In genomic region chr3:141405581-141405980, GRCh38 we compare ENCODE assay signal across 12 cellular contexts. TPM values are rescaled to one million over a fixed set of nuclear protein-coding genes. Genes with fewer than 3 reads are reported as not detected.
DNase-seq lines count a peak whose midpoint lies in the region; ATAC-seq and TF ChIP-seq lines count a peak whose summit lies in the region.
"Had no signal": no experiment of that assay in that cellular context is flagged by ENCODE, and none has a peak within 500 bp of the region (broad histone marks: within the 10 kb centered on the region; RNA-seq: fewer than 3 reads in every experiment).

No MANE protein-coding gene starts in this region.

- WGBS in esophagus squamous epithelium, 2 donors, result 86 to 93% methylated on average over 4 of the region's 4 CpGs

- no peaks in the 10 kb centered on the region for H3K9me3 Mint-ChIP-seq in activated CD4-positive, alpha-beta memory T cell treated with anti-CD3 and anti-CD28 coated beads for 36 hours
- H3K9me3 Mint-ChIP-seq in activated CD4-positive, alpha-beta memory T cell treated with anti-CD3 and anti-CD28 coated beads, Interleukin-2, amount 10 ng/mL, durations not matched to agents 7 days and 5 days, result no peaks in the 10 kb centered on the region

- peak overlapping the region; percentile 93 for H3K4me2 ChIP-seq in skeletal muscle satellite cell (ENCODE audit: low read length)

- intact Hi-C loops in activated CD4-positive, alpha-beta memory T cell treated with anti-CD3 and anti-CD28 coated beads for 36 hours (cut with micrococcal nuclease), result no loop called here
- intact Hi-C loops in esophagus squamous epithelium (cut with DNase I), result no loop called here

- POLR2A ChIA-PET in activated CD4-positive, alpha-beta memory T cell treated with anti-CD3 and anti-CD28 coated beads for 36 hours (lab: Charles Lee), result interaction anchor here (1.5 to 3.6 kb wide), 6 partner anchors 7 to 26 kb away, joined by 3 to 20 read pairs (median 7); no protein-coding TSS in a partner anchor
- POLR2A ChIA-PET in activated CD4-positive, alpha-beta memory T cell treated with anti-CD3 and anti-CD28 coated beads, Interleukin-2, amount 10 ng/mL, durations not matched to agents 7 days and 5 days (lab: Charles Lee), result interaction anchor here (2.7 to 15.6 kb wide), 2 partner anchors 22 to 36 kb away, joined by 7 to 320 read pairs; no protein-coding TSS in a partner anchor

- no peaks in the 10 kb centered on the region for H3K27me3 Mint-ChIP-seq in activated CD4-positive, alpha-beta memory T cell treated with anti-CD3 and anti-CD28 coated beads for 36 hours
- H3K27me3 Mint-ChIP-seq in activated CD4-positive, alpha-beta memory T cell treated with anti-CD3 and anti-CD28 coated beads, Interleukin-2, amount 10 ng/mL, durations not matched to agents 7 days and 5 days, result no peaks in the 10 kb centered on the region

- H3K27ac ChIP-seq in SJSA1, result peak overlapping the region; percentile 87
- peak overlapping the region in 3 of 4 donors; percentile 71 to 97 (median 93) for H3K27ac ChIP-seq in esophagus squamous epithelium

- no peak for TF ChIP-seq CTCF in esophagus squamous epithelium (IDR thresholded peaks at IDR 0.05)

- peaks cover 56% of the 10 kb centered on the region for H3K36me3 ChIP-seq in SJSA1
- H3K36me3 ChIP-seq in esophagus squamous epithelium, result peaks cover 0 to 54% (median 0%) of the 10 kb centered on the region in 3 donors
- peaks cover 55% of the 10 kb centered on the region for H3K36me3 ChIP-seq in skeletal muscle satellite cell (ENCODE audit: insufficient read depth, low read length)

- H3K27me3 ChIP-seq in SJSA1 (replicated peaks) (no peaks in the 10 kb centered on the region), esophagus squamous epithelium (no peaks in the 10 kb centered on the region), skeletal muscle satellite cell (ENCODE audit: control insufficient read depth, insufficient read depth, low read length) (no peaks in the 10 kb centered on the region)

- TF ChIP-seq POLR2A in esophagus squamous epithelium (IDR thresholded peaks at IDR 0.05), result no peak

- no peak overlapping the region for H3K4me3 ChIP-seq in SJSA1
- H3K4me3 ChIP-seq in esophagus squamous epithelium, result no peak overlapping the region
- peak overlapping the region; percentile 38 for H3K4me3 ChIP-seq in skeletal muscle satellite cell (ENCODE audit: low read length)

- H3K27ac Mint-ChIP-seq in activated CD4-positive, alpha-beta memory T cell treated with anti-CD3 and anti-CD28 coated beads for 36 hours, result peak overlapping the region; percentile 69
- H3K27ac Mint-ChIP-seq in activated CD4-positive, alpha-beta memory T cell treated with anti-CD3 and anti-CD28 coated beads, Interleukin-2, amount 10 ng/mL, durations not matched to agents 7 days and 5 days, result no peak overlapping the region

- no peaks in the 10 kb centered on the region for H3K9me3 ChIP-seq in SJSA1 (replicated peaks)
- H3K9me3 ChIP-seq in esophagus squamous epithelium, result no peaks in the 10 kb centered on the region
- no peaks in the 10 kb centered on the region for H3K9me3 ChIP-seq in skeletal muscle satellite cell (replicated peaks; ENCODE audit: low read length)

- H3K4me1 Mint-ChIP-seq in activated CD4-positive, alpha-beta memory T cell treated with anti-CD3 and anti-CD28 coated beads for 36 hours (ENCODE audit: low read depth), result peaks cover 74% of the 10 kb centered on the region
- peaks cover 72% of the 10 kb centered on the region for H3K4me1 Mint-ChIP-seq in activated CD4-positive, alpha-beta memory T cell treated with anti-CD3 and anti-CD28 coated beads, Interleukin-2, amount 10 ng/mL, durations not matched to agents 7 days and 5 days

- peak overlapping the region; percentile 42 for H3K4me3 Mint-ChIP-seq in activated CD4-positive, alpha-beta memory T cell treated with anti-CD3 and anti-CD28 coated beads for 36 hours
- H3K4me3 Mint-ChIP-seq in activated CD4-positive, alpha-beta memory T cell treated with anti-CD3 and anti-CD28 coated beads, Interleukin-2, amount 10 ng/mL, durations not matched to agents 7 days and 5 days, result no peak overlapping the region

- H3K36me3 Mint-ChIP-seq in activated CD4-positive, alpha-beta memory T cell treated with anti-CD3 and anti-CD28 coated beads for 36 hours, result peaks cover 56% of the 10 kb centered on the region
- H3K36me3 Mint-ChIP-seq in activated CD4-positive, alpha-beta memory T cell treated with anti-CD3 and anti-CD28 coated beads, Interleukin-2, amount 10 ng/mL, durations not matched to agents 7 days and 5 days (ENCODE audit: low read depth), result peaks cover 54% of the 10 kb centered on the region

- DNase-seq in activated CD4-positive, alpha-beta memory T cell treated with anti-CD3 and anti-CD28 coated beads for 36 hours, result no peak
- DNase-seq in activated CD4-positive, alpha-beta memory T cell treated with anti-CD3 and anti-CD28 coated beads, Interleukin-2, amount 10 ng/mL, durations not matched to agents 7 days and 5 days, result no peak
- DNase-seq in SJSA1 (ENCODE audit: low read depth in 1 of 2, low spot score in 2 of 2) (peak in 1 of 2 experiments; percentile 30), esophagus squamous epithelium (lab: John Stamatoyannopoulos, UW) (no peak), NCI-H524 treated with DMSO at 0.1 percent for 48 hours (lab: John Stamatoyannopoulos, UW) (no peak)
- DNase-seq in central memory CD4-positive, alpha-beta T cell, result no peak
- DNase-seq: GDM1, head of caudate nucleus, midbrain had no signal

- CTCF ChIA-PET in activated CD4-positive, alpha-beta memory T cell treated with anti-CD3 and anti-CD28 coated beads for 36 hours (lab: Charles Lee), result interaction anchor here (0.6 to 2.3 kb wide), 4 partner anchors 36 to 147 kb away, joined by 3 to 7 read pairs (median 4); no protein-coding TSS in a partner anchor
- CTCF ChIA-PET in activated CD4-positive, alpha-beta memory T cell treated with anti-CD3 and anti-CD28 coated beads, Interleukin-2, amount 10 ng/mL, durations not matched to agents 7 days and 5 days (lab: Charles Lee), result interaction anchor here (0.9 to 1.3 kb wide), 3 partner anchors 19 to 93 kb away, joined by 3 to 4 read pairs (median 3); no protein-coding TSS in a partner anchor

- H3K9ac ChIP-seq in skeletal muscle satellite cell (ENCODE audit: low read depth, low read length), result peak overlapping the region; percentile 93

- ATAC-seq in HG03439 (IDR thresholded peaks at IDR 0.05; ENCODE audit: unreplicated experiment), result no peak
- ATAC-seq: sciatic nerve had no signal

- peaks cover 60% of the 10 kb centered on the region for H3K4me1 ChIP-seq in SJSA1 (replicated peaks)
- peaks cover 22 to 92% (median 40%) of the 10 kb centered on the region in 3 donors for H3K4me1 ChIP-seq in esophagus squamous epithelium
- H3K4me1 ChIP-seq in skeletal muscle satellite cell (ENCODE audit: control insufficient read depth, insufficient read depth, low read length), result peaks cover 88% of the 10 kb centered on the region

RNA-seq across cellular contexts. Expression of gene ZBTB38, which starts 37.3 kb away (rescaled TPM):
- 10 to 100 TPM; 64.7 to 66.4 TPM for total RNA-seq in activated CD4-positive, alpha-beta memory T cell treated with anti-CD3 and anti-CD28 coated beads for 36 hours
- 10 to 100 TPM; 36.0 to 39.6 TPM for total RNA-seq in activated CD4-positive, alpha-beta memory T cell treated with anti-CD3 and anti-CD28 coated beads, Interleukin-2, amount 10 ng/mL, durations not matched to agents 7 days and 5 days
- 52.1 and 75.7 TPM in 2 replicates for total RNA-seq in SJSA1 (2014; rRNA removed; shearing (Covaris generic))
- total RNA-seq in esophagus squamous epithelium, result 10 to 100 TPM; 15.6 to 54.4 (median 33.1) TPM
- 73.2 and 78.1 TPM in 2 replicates for total RNA-seq in skeletal muscle satellite cell (2012; rRNA removed)
